Comparison of ENCODE assay signal across 8 cellular contexts in genomic region chr15:80996247-80996646, GRCh38. TPM values are rescaled to one million over a fixed set of nuclear protein-coding genes. Genes with fewer than 3 reads are reported as not detected.
DNase-seq lines count a peak whose midpoint lies in the region; ATAC-seq, FAIRE-seq and TF ChIP-seq lines count a peak whose summit lies in the region.

No MANE protein-coding gene starts in this region.

- H3K36me3 ChIP-seq in SU-DHL-6 (ENCODE audit: low read length): no peaks in the 10 kb centered on the region
- H3K36me3 ChIP-seq in kidney (ENCODE audit: control insufficient read depth in 1 of 2, insufficient read depth in 2 of 2, low read length in 2 of 2): no peaks in the 10 kb centered on the region

- DNase-seq in GM13977 (ENCODE audit: low spot score): no peak
- DNase-seq in kidney: no peak
- no peak for DNase-seq in putamen (ENCODE audit: low spot score)
- DNase-seq in omental fat pad (ENCODE audit: low spot score): no peak
- DNase-seq in NCI-H1417 treated with DMSO at 0.1 percent for 48 hours (lab: John Stamatoyannopoulos, UW): no peak

- FAIRE-seq in kidney (lab: Jason Lieb, UNC): no peak

- H3K9me3 ChIP-seq in SU-DHL-6 (ENCODE audit: insufficient read depth, low read length): no peaks in the 10 kb centered on the region
- no peaks in the 10 kb centered on the region for H3K9me3 ChIP-seq in kidney (ENCODE audit: control insufficient read depth in 1 of 2, low read length in 2 of 2)

- intact Hi-C loops in kidney (cut with DNase I): no loop called here

- H3F3A ChIP-seq in SU-DHL-6 (ENCODE audit: insufficient read depth): peaks cover 23% of the 10 kb centered on the region

- H3K27ac ChIP-seq in C4-2B (no peak overlapping the region), SU-DHL-6 (ENCODE audit: low read depth, low read length) (no peak overlapping the region), kidney (ENCODE audit: low read depth in 2 of 2, low read length in 2 of 2) (no peak overlapping the region)

- peaks cover 4 to 5% of the 10 kb centered on the region in 2 donors for H3K4me1 ChIP-seq in kidney (ENCODE audit: control insufficient read depth in 1 of 2, insufficient read depth in 1 of 2, low read depth in 1 of 2, low read length in 2 of 2)

- ATAC-seq in GM19467 (IDR thresholded peaks at IDR 0.05; ENCODE audit: unreplicated experiment) (no peak), omental fat pad (ENCODE audit: low FRiP score) (no peak)

- no peak overlapping the region for H3K4me2 ChIP-seq in SU-DHL-6 (ENCODE audit: low read depth, low read length, poor library complexity, severe bottlenecking)

- H3K79me2 ChIP-seq in SU-DHL-6 (ENCODE audit: insufficient read depth, low read length): no peaks in the 10 kb centered on the region

- no peak overlapping the region for H3K4me3 ChIP-seq in SU-DHL-6 (ENCODE audit: insufficient read depth, low read length, poor library complexity, severe bottlenecking)
- H3K4me3 ChIP-seq in kidney (ENCODE audit: low read length in 2 of 2): no peak overlapping the region

- no peaks in the 10 kb centered on the region for H4K20me1 ChIP-seq in SU-DHL-6 (ENCODE audit: low read depth, low read length)

- TF ChIP-seq CTCF in C4-2B (conservative IDR thresholded peaks at IDR 0.05) (peak; percentile 73), GM13977 (IDR thresholded peaks at IDR 0.05; ENCODE audit: extremely low read depth, insufficient read depth, missing control alignments) (peak; percentile 66), SU-DHL-6 (IDR thresholded peaks at IDR 0.05; ENCODE audit: insufficient read depth, low read length, poor library complexity, severe bottlenecking) (peak; percentile 32), kidney (IDR thresholded peaks at IDR 0.05; ENCODE audit: borderline replicate concordance, extremely low read depth, insufficient read depth) (peak; percentile 46), omental fat pad (IDR thresholded peaks at IDR 0.05) (no peak)

- H3K9ac ChIP-seq in SU-DHL-6 (ENCODE audit: low read length) (no peak overlapping the region), kidney (ENCODE audit: low read length in 2 of 2) (no peak overlapping the region)

- in situ Hi-C loops in GM13977 (cut with MboI; ENCODE audit: low pct_unique_long_range_greater_than_20kb, low sequenced_read_pairs, unreplicated experiment): loop anchor here (10.0 to 25.0 kb wide), 2 partner anchors 109 to 291 kb away; no protein-coding TSS in a partner anchor

- H3K27me3 ChIP-seq in SU-DHL-6 (ENCODE audit: low read length): no peaks in the 10 kb centered on the region

- no peak overlapping the region for H2AFZ ChIP-seq in SU-DHL-6 (ENCODE audit: low read depth, low read length, severe bottlenecking)

- H3K9me2 ChIP-seq in SU-DHL-6 (replicated peaks; ENCODE audit: insufficient read depth, low read length): no peaks in the 10 kb centered on the region

RNA-seq across cellular contexts. Expression of gene TLNRD1, which starts 4.5 kb away (rescaled TPM):
- total RNA-seq in kidney (16.7 TPM), omental fat pad (10 to 100 TPM; 39.0 to 59.4 (median 41.8) TPM)
- polyA plus RNA-seq in kidney (ENCODE audit: insufficient read depth, low read depth, low replicate concordance): 7.4 TPM

RNA-seq across cellular contexts. Expression of gene MESD, which starts 6.6 kb away (rescaled TPM):
- total RNA-seq in kidney (30.9 TPM), omental fat pad (10 to 100 TPM; 19.5 to 26.1 (median 22.6) TPM)
- 23.3 TPM for polyA plus RNA-seq in kidney (ENCODE audit: insufficient read depth, low read depth, low replicate concordance)

Comparison
In these comparisons a context has a peak if more than half of its experiments do, and no peak if none do; other contexts are left out.
1. CTCF ChIP-seq: peak in C4-2B (single experiment), GM13977 (single experiment), SU-DHL-6 (single experiment) and kidney (single experiment); none in omental fat pad (0 of 3).